21 cellular contexts compared by ENCODE assay signal in genomic region chr18:63824220-63824525, GRCh38. TPM values are rescaled to one million over a fixed set of nuclear protein-coding genes. Genes with fewer than 3 reads are reported as not detected.
"Had no signal": no experiment of that assay in that cellular context is flagged by ENCODE, and none has a peak within 500 bp of the region (broad histone marks: within the 10 kb centered on the region; RNA-seq: fewer than 3 reads in every experiment).

No MANE protein-coding gene starts in this region.

- H3K27ac Mint-ChIP-seq: activated CD4-positive, alpha-beta T cell treated with anti-CD3 and anti-CD28 coated beads for 36 hours; activated CD8-positive, alpha-beta T cell treated with anti-CD3 and anti-CD28 coated beads, Interleukin-2, amount 10 ng/mL, durations not matched to agents 7 days and 5 days; activated naive CD4-positive, alpha-beta T cell treated with anti-CD3 and anti-CD28 coated beads, Interleukin-2, amount 50 U/mL, for 24 hours; activated T-helper 1 cell treated with anti-CD3 and anti-CD28 coated beads, Interleukin-12 subunit alpha, Interleukin-12 subunit beta, Interleukin-2, Interleukin-4 antibody, amounts not matched to agents 30 ng/mL and 10 ng/mL and 1 ng/mL, durations not matched to agents 14 hours and 24 hours and 36 hours; T-cell had no signal

- DNase-seq: activated effector memory CD4-positive, alpha-beta T cell treated with Interleukin-2 at 50 U/mL for 16 hours; activated naive CD4-positive, alpha-beta T cell; activated T-cell treated with anti-CD3 and anti-CD28 coated beads, Interleukin-2, amount 50 U/mL, for 1 hour; aorta; MG63; NCI-H1092 treated with DMSO at 0.1 percent for 48 hours; NCI-H1417 treated with DMSO at 0.1 percent for 48 hours; NCI-H1694; NCI-H2029 treated with DMSO at 0.1 percent for 48 hours; NCI-H446; NCI-H524; PC-9; SHP77 treated with DMSO at 0.1 percent for 48 hours; T1000 had no signal

- H3K4me1 Mint-ChIP-seq: activated CD4-positive, alpha-beta T cell treated with anti-CD3 and anti-CD28 coated beads for 36 hours; activated naive CD4-positive, alpha-beta T cell treated with anti-CD3 and anti-CD28 coated beads, Interleukin-2, amount 50 U/mL, for 24 hours; T-cell had no signal

- H3K36me3 ChIP-seq: breast epithelium, MG63 had no signal

- ATAC-seq: activated CD4-positive, alpha-beta T cell treated with anti-CD3 and anti-CD28 coated beads for 36 hours; activated CD8-positive, alpha-beta T cell treated with anti-CD3 and anti-CD28 coated beads, Interleukin-2, amount 10 ng/mL, durations not matched to agents 7 days and 5 days; T-cell had no signal

- H3K4me1 ChIP-seq: breast epithelium had no signal

- H3K27ac ChIP-seq: breast epithelium, PC-9 had no signal

- H3K9me3 Mint-ChIP-seq: activated naive CD4-positive, alpha-beta T cell treated with anti-CD3 and anti-CD28 coated beads, Interleukin-2, amount 50 U/mL, for 24 hours; activated T-helper 1 cell treated with anti-CD3 and anti-CD28 coated beads, Interleukin-12 subunit alpha, Interleukin-12 subunit beta, Interleukin-2, Interleukin-4 antibody, amounts not matched to agents 30 ng/mL and 10 ng/mL and 1 ng/mL, durations not matched to agents 14 hours and 24 hours and 36 hours; T-cell had no signal

- H3K4me3 ChIP-seq: breast epithelium, MG63, PC-9 had no signal

- H3K4me2 ChIP-seq: PC-9 had no signal

- H3K9me3 ChIP-seq: breast epithelium, MG63 had no signal

- H3K36me3 Mint-ChIP-seq: activated naive CD4-positive, alpha-beta T cell treated with anti-CD3 and anti-CD28 coated beads, Interleukin-2, amount 50 U/mL, for 24 hours; T-cell had no signal

- H2AFZ ChIP-seq: PC-9 had no signal

- H3K4me3 Mint-ChIP-seq: activated CD4-positive, alpha-beta T cell treated with anti-CD3 and anti-CD28 coated beads for 36 hours; activated CD8-positive, alpha-beta T cell treated with anti-CD3 and anti-CD28 coated beads, Interleukin-2, amount 10 ng/mL, durations not matched to agents 7 days and 5 days; activated naive CD4-positive, alpha-beta T cell treated with anti-CD3 and anti-CD28 coated beads, Interleukin-2, amount 50 U/mL, for 24 hours; activated T-helper 1 cell treated with anti-CD3 and anti-CD28 coated beads, Interleukin-12 subunit alpha, Interleukin-12 subunit beta, Interleukin-2, Interleukin-4 antibody, amounts not matched to agents 30 ng/mL and 10 ng/mL and 1 ng/mL, durations not matched to agents 14 hours and 24 hours and 36 hours; T-cell had no signal

- H3K27me3 ChIP-seq: breast epithelium, MG63 had no signal

RNA-seq across cellular contexts. Expression of gene SERPINB7, which starts 49.0 kb away (rescaled TPM):
- total RNA-seq: activated CD4-positive, alpha-beta T cell treated with anti-CD3 and anti-CD28 coated beads for 36 hours; activated CD8-positive, alpha-beta T cell treated with anti-CD3 and anti-CD28 coated beads, Interleukin-2, amount 10 ng/mL, durations not matched to agents 7 days and 5 days; activated T-helper 1 cell treated with anti-CD3 and anti-CD28 coated beads, Interleukin-12 subunit alpha, Interleukin-12 subunit beta, Interleukin-2, Interleukin-4 antibody, amounts not matched to agents 30 ng/mL and 10 ng/mL and 1 ng/mL, durations not matched to agents 14 hours and 24 hours and 36 hours; aorta; breast epithelium; cerebellum; T-cell had no signal
- polyA plus RNA-seq: aorta had no signal
